Comparison of ENCODE assay signal across 23 cellular contexts in genomic region chr5:176671890-176672615, GRCh38. TPM values are rescaled to one million over a fixed set of nuclear protein-coding genes. Genes with fewer than 3 reads are reported as not detected.
DNase-seq lines count a peak whose midpoint lies in the region; ATAC-seq and TF ChIP-seq lines count a peak whose summit lies in the region.
"Had no signal": no experiment of that assay in that cellular context is flagged by ENCODE, and none has a peak within 500 bp of the region (broad histone marks: within the 10 kb centered on the region; RNA-seq: fewer than 3 reads in every experiment).

No MANE protein-coding gene starts in this region.

- H3K9me3 ChIP-seq in right atrium auricular region: no peaks in the 10 kb centered on the region
- H3K9me3 ChIP-seq in MM.1S (replicated peaks; ENCODE audit: insufficient read depth, low read length): no peaks in the 10 kb centered on the region
- H3K9me3 ChIP-seq: A549 had no signal

- DNase-seq in left ventricle myocardium superior (peak; percentile 15), right atrium auricular region (ENCODE audit: low spot score) (no peak), MM.1S (no peak), iPS-NIHi11 (ENCODE audit: low spot score) (peak; percentile 61), LoVo (ENCODE audit: low spot score) (no peak), Kasumi-1 (lab: John Stamatoyannopoulos, UW) (no peak)
- DNase-seq in activated naive CD4-positive, alpha-beta T cell treated with Interleukin-2 at 50 U/mL for 16 hours: no peak
- DNase-seq: GDM1, GOT3, Karpas-422, MG63, NCI-H1092 treated with DMSO at 0.1 percent for 48 hours, NCI-H1436 treated with DMSO at 0.1 percent for 48 hours, NCI-H1930, NCI-H2171, NCI-H345, NCI-H524, NCI-H82, T-cell had no signal

- no peaks in the 10 kb centered on the region for H4K20me1 ChIP-seq in MM.1S (ENCODE audit: insufficient read depth, low read length)

- intact Hi-C loops in left ventricle myocardium superior (cut with micrococcal nuclease): no loop called here

- H3F3A ChIP-seq in MM.1S (ENCODE audit: insufficient read depth, low read length): no peaks in the 10 kb centered on the region

- H3K27ac ChIP-seq in right atrium auricular region: no peak overlapping the region
- no peak overlapping the region for H3K27ac ChIP-seq in MM.1S (ENCODE audit: low read length)
- H3K27ac ChIP-seq: A549 had no signal

- peak overlapping the region; percentile 15; the same call in 1 of the 2 replicates for H3K4me2 ChIP-seq in MM.1S (ENCODE audit: low read depth, low read length)
- H3K4me2 ChIP-seq: A549 had no signal

- H3K9ac ChIP-seq in MM.1S (ENCODE audit: low read length): no peak overlapping the region

- H3K4me1 ChIP-seq in right atrium auricular region (peaks cover 0 to 16% of the 10 kb centered on the region in 2 donors), MM.1S (ENCODE audit: low read length) (0 out of 2 replicates have a peak, but pooled peaks cover 3% of the 10 kb centered on the region)

- ATAC-seq in left ventricle myocardium superior: no peak
- ATAC-seq: A549, Panc1, T-cell had no signal

- no peaks in the 10 kb centered on the region for H3K9me2 ChIP-seq in MM.1S (replicated peaks; ENCODE audit: insufficient read depth, low read length)

- H3K79me2 ChIP-seq in MM.1S (ENCODE audit: low read length): no peaks in the 10 kb centered on the region

- H3K36me3 ChIP-seq in right atrium auricular region (no peaks in the 10 kb centered on the region), MM.1S (replicated peaks; ENCODE audit: insufficient read depth, low read length) (no peaks in the 10 kb centered on the region)
- H3K36me3 ChIP-seq: MG63 had no signal

- H3K4me3 ChIP-seq in right atrium auricular region (no peak overlapping the region), MM.1S (ENCODE audit: low read length) (no peak overlapping the region)
- H3K4me3 ChIP-seq: A549, MG63 had no signal

- H3K27me3 ChIP-seq in right atrium auricular region: no peaks in the 10 kb centered on the region
- peaks cover 41% of the 10 kb centered on the region; the same call in 1 of the 2 replicates for H3K27me3 ChIP-seq in MM.1S (replicated peaks; ENCODE audit: insufficient read depth, low read length)

- H2AFZ ChIP-seq in MM.1S (ENCODE audit: low read length): no peak overlapping the region

- TF ChIP-seq CTCF in right atrium auricular region (IDR thresholded peaks at IDR 0.05) (no peak), MM.1S (IDR thresholded peaks at IDR 0.05; ENCODE audit: low read length) (no peak)

RNA-seq across cellular contexts. Expression of gene TSPAN17, which starts 24.8 kb away (rescaled TPM):
- total RNA-seq in left ventricle myocardium superior (31.7 TPM), right atrium auricular region (10 to 100 TPM; 15.0 to 20.4 TPM)

RNA-seq across cellular contexts. Expression of gene EIF4E1B, which starts 41.6 kb away (rescaled TPM):
- total RNA-seq in left ventricle myocardium superior (not detected), right atrium auricular region (not detected)
- total RNA-seq: B cell, Daoy, T-cell had no signal

RNA-seq across cellular contexts. Expression of gene SNCB, which starts 41.7 kb away (rescaled TPM):
- total RNA-seq in left ventricle myocardium superior (not detected), right atrium auricular region (under 1 TPM in 1 of 2 donors, not detected in 1; 0.67 TPM)
- total RNA-seq: B cell, T-cell had no signal

Comparison
In these comparisons a context has a peak if more than half of its experiments do, and no peak if none do; other contexts are left out.
1. DNase-seq: peak in left ventricle myocardium superior (single experiment) and iPS-NIHi11 (single experiment); none in right atrium auricular region (single experiment), MM.1S (single experiment), LoVo (single experiment), Kasumi-1 (0 of 2) and activated naive CD4-positive, alpha-beta T cell treated with Interleukin-2 at 50 U/mL for 16 hours (single experiment).